Comparison of ENCODE assay signal across 13 cellular contexts in genomic region chr12:48336564-48336963, GRCh38. TPM values are rescaled to one million over a fixed set of nuclear protein-coding genes. Genes with fewer than 3 reads are reported as not detected.
DNase-seq lines count a peak whose midpoint lies in the region; ATAC-seq and TF ChIP-seq lines count a peak whose summit lies in the region.
"Had no signal": no experiment of that assay in that cellular context is flagged by ENCODE, and none has a peak within 500 bp of the region (broad histone marks: within the 10 kb centered on the region; RNA-seq: fewer than 3 reads in every experiment).

No MANE protein-coding gene starts in this region.

- H3K36me3 ChIP-seq in DND-41 (ENCODE audit: insufficient read depth, low read length) (no peaks in the 10 kb centered on the region), kidney epithelial cell (ENCODE audit: control insufficient read depth, insufficient read depth, low read length) (no peaks in the 10 kb centered on the region)
- H3K36me3 ChIP-seq: MG63 had no signal

- H3K36me3 Mint-ChIP-seq in activated CD4-positive, alpha-beta T cell treated with anti-CD3 and anti-CD28 coated beads for 36 hours (ENCODE audit: low read depth) = peaks cover 19% of the 10 kb centered on the region

- no peak overlapping the region for H3K27ac ChIP-seq in DND-41 (ENCODE audit: low read length)
- H3K27ac ChIP-seq: SK-N-MC had no signal

- POLR2A ChIA-PET in activated CD4-positive, alpha-beta T cell treated with anti-CD3 and anti-CD28 coated beads for 36 hours (lab: Charles Lee) = interaction anchor here (0.6 kb wide), 1 partner anchor 114 kb away, joined by 3 read pairs; no protein-coding TSS in a partner anchor

- no peaks in the 10 kb centered on the region for H3K4me1 ChIP-seq in DND-41 (ENCODE audit: insufficient read depth, low read length)

- CTCF ChIA-PET in activated CD4-positive, alpha-beta T cell treated with anti-CD3 and anti-CD28 coated beads for 36 hours (lab: Charles Lee) = no interaction called here

- no peak overlapping the region for H3K4me3 Mint-ChIP-seq in activated CD4-positive, alpha-beta T cell treated with anti-CD3 and anti-CD28 coated beads for 36 hours
- H3K4me3 Mint-ChIP-seq: activated T-helper 1 cell treated with anti-CD3 and anti-CD28 coated beads, Interleukin-12 subunit alpha, Interleukin-12 subunit beta, Interleukin-2, Interleukin-4 antibody, amounts not matched to agents 30 ng/mL and 10 ng/mL and 1 ng/mL, durations not matched to agents 14 hours and 24 hours and 36 hours had no signal

- H3K9me3 ChIP-seq in DND-41 (ENCODE audit: insufficient read depth, low read length, severe bottlenecking) = peaks cover 3% of the 10 kb centered on the region
- H3K9me3 ChIP-seq: MG63 had no signal

- no peaks in the 10 kb centered on the region for H3K27me3 Mint-ChIP-seq in activated CD4-positive, alpha-beta T cell treated with anti-CD3 and anti-CD28 coated beads for 36 hours

- no peak for DNase-seq in DND-41
- peak; percentile 56 for DNase-seq in HT-29 (ENCODE audit: low spot score)
- peak; percentile 10 for DNase-seq in amniotic epithelial cell (ENCODE audit: low read depth)
- no peak for DNase-seq in kidney epithelial cell (ENCODE audit: low read depth)
- no peak for DNase-seq in NCI-H2227 (lab: John Stamatoyannopoulos, UW; ENCODE audit: unreplicated experiment)
- DNase-seq in activated CD4-positive, alpha-beta T cell treated with anti-CD3 and anti-CD28 coated beads for 36 hours = no peak
- DNase-seq: activated CD4-positive, CD25-positive, alpha-beta regulatory T cell; COR-L47; MG63 had no signal

- no peaks in the 10 kb centered on the region for H3K27me3 ChIP-seq in DND-41 (ENCODE audit: insufficient read depth, low read length, poor library complexity)
- no peaks in the 10 kb centered on the region for H3K27me3 ChIP-seq in kidney epithelial cell (ENCODE audit: control insufficient read depth, insufficient read depth, low read length)
- H3K27me3 ChIP-seq: MG63 had no signal

- H3K4me2 ChIP-seq in DND-41 (ENCODE audit: insufficient read depth, low read length) = no peak overlapping the region

- intact Hi-C loops in activated CD4-positive, alpha-beta T cell treated with anti-CD3 and anti-CD28 coated beads for 36 hours (cut with DNase I, micrococcal nuclease) = no loop called here

- H3K27ac Mint-ChIP-seq in activated CD4-positive, alpha-beta T cell treated with anti-CD3 and anti-CD28 coated beads for 36 hours = no peak overlapping the region
- H3K27ac Mint-ChIP-seq: activated T-helper 1 cell treated with anti-CD3 and anti-CD28 coated beads, Interleukin-12 subunit alpha, Interleukin-12 subunit beta, Interleukin-2, Interleukin-4 antibody, amounts not matched to agents 30 ng/mL and 10 ng/mL and 1 ng/mL, durations not matched to agents 14 hours and 24 hours and 36 hours had no signal

- no peak overlapping the region for H3K9ac ChIP-seq in DND-41 (ENCODE audit: low read depth, low read length)

- TF ChIP-seq CTCF in DND-41 (IDR thresholded peaks at IDR 0.05; ENCODE audit: borderline replicate concordance, extremely low read depth, low read length, poor library complexity, severe bottlenecking) = peak; percentile 36
- peak; percentile 10 for TF ChIP-seq CTCF in kidney epithelial cell (IDR thresholded peaks at IDR 0.05; ENCODE audit: insufficient read depth, low read length, poor library complexity, severe bottlenecking)

- peaks cover 12% of the 10 kb centered on the region for H3K4me1 Mint-ChIP-seq in activated CD4-positive, alpha-beta T cell treated with anti-CD3 and anti-CD28 coated beads for 36 hours

- no peaks in the 10 kb centered on the region for H3K79me2 ChIP-seq in DND-41 (ENCODE audit: insufficient read depth, low read length)

- ATAC-seq in DND-41 (ENCODE audit: insufficient read depth, low read depth) (no peak), GM21360 (IDR thresholded peaks at IDR 0.05; ENCODE audit: unreplicated experiment) (no peak), HG03342 (IDR thresholded peaks at IDR 0.05; ENCODE audit: unreplicated experiment) (no peak)
- ATAC-seq in activated CD4-positive, alpha-beta T cell treated with anti-CD3 and anti-CD28 coated beads for 36 hours = no peak

- peaks cover 3% of the 10 kb centered on the region for H3K9me3 Mint-ChIP-seq in activated CD4-positive, alpha-beta T cell treated with anti-CD3 and anti-CD28 coated beads for 36 hours (ENCODE audit: low read depth)
- H3K9me3 Mint-ChIP-seq: activated T-helper 1 cell treated with anti-CD3 and anti-CD28 coated beads, Interleukin-12 subunit alpha, Interleukin-12 subunit beta, Interleukin-2, Interleukin-4 antibody, amounts not matched to agents 30 ng/mL and 10 ng/mL and 1 ng/mL, durations not matched to agents 14 hours and 24 hours and 36 hours had no signal

- H2AFZ ChIP-seq in DND-41 (ENCODE audit: low read depth, low read length) = no peak overlapping the region

- H3K4me3 ChIP-seq in DND-41 (ENCODE audit: low read depth in 1 of 2, low read length in 2 of 2) = no peak overlapping the region
- no peak overlapping the region for H3K4me3 ChIP-seq in kidney epithelial cell (ENCODE audit: low read depth, low read length)
- H3K4me3 ChIP-seq: MG63, SK-N-MC had no signal

- no peaks in the 10 kb centered on the region for H4K20me1 ChIP-seq in DND-41 (ENCODE audit: insufficient read depth, low read length)

RNA-seq across cellular contexts. Expression of gene ZNF641, which starts 14.2 kb away (rescaled TPM):
- 7.5 and 7.7 TPM in 2 replicates for total RNA-seq in HT-29 (2014; rRNA removed; shearing (Covaris generic))
- total RNA-seq in kidney epithelial cell = 13.3 and 13.5 TPM in 2 replicates
- total RNA-seq in activated CD4-positive, alpha-beta T cell treated with anti-CD3 and anti-CD28 coated beads for 36 hours = 1 to 10 TPM; 5.6 to 6.2 TPM

Comparison
In these comparisons a context has a peak if more than half of its experiments do, and no peak if none do; other contexts are left out.
1. DNase-seq: peak in HT-29 (single experiment) and amniotic epithelial cell (single experiment); none in DND-41 (single experiment), kidney epithelial cell (single experiment), NCI-H2227 (single experiment) and activated CD4-positive, alpha-beta T cell treated with anti-CD3 and anti-CD28 coated beads for 36 hours (single experiment).